In genomic region chr4:104941661-104942062, GRCh38 we compare ENCODE assay signal across 13 cellular contexts.
DNase-seq lines count a peak whose midpoint lies in the region; ATAC-seq and TF ChIP-seq lines count a peak whose summit lies in the region.
"Had no signal": no experiment of that assay in that cellular context is flagged by ENCODE, and none has a peak within 500 bp of the region (broad histone marks: within the 10 kb centered on the region; RNA-seq: fewer than 3 reads in every experiment).

No MANE protein-coding gene starts in this region.

- no peaks in the 10 kb centered on the region for H3K9me3 Mint-ChIP-seq in activated CD4-positive, alpha-beta T cell treated with anti-CD3 and anti-CD28 coated beads for 36 hours (ENCODE audit: low read depth)
- H3K9me3 Mint-ChIP-seq in stimulated activated naive B cell treated with anti-CD40 and anti-IgM and Interleukin-4, amounts not matched to agents 10 μg/mL and 1 μg/mL and 100 μg/mL, for 72 hours = no peaks in the 10 kb centered on the region

- peak; percentile 51 for ATAC-seq in activated CD4-positive, alpha-beta T cell treated with anti-CD3 and anti-CD28 coated beads for 36 hours
- ATAC-seq in HG02852 (IDR thresholded peaks at IDR 0.05; ENCODE audit: unreplicated experiment) (peak; percentile 54), PC-3 (peak; percentile 35; the same call in 1 of the 2 replicates)
- peak; percentile 25 to 29 for ATAC-seq in stimulated activated naive B cell treated with anti-CD40 and anti-IgM and Interleukin-4, amounts not matched to agents 10 μg/mL and 1 μg/mL and 100 μg/mL, for 72 hours (replicated peaks)

- no peaks in the 10 kb centered on the region for H3K4me1 ChIP-seq in PC-3 (ENCODE audit: insufficient read depth, low read length)
- H3K4me1 ChIP-seq in effector memory CD4-positive, alpha-beta T cell (ENCODE audit: control insufficient read depth, insufficient read depth, low read length, poor library complexity, severe bottlenecking) = no peaks in the 10 kb centered on the region

- no TSS peak for BruUV-seq in PC-3 (replicated peaks; lab: Mats Ljungman, UMichigan)

- H2AFZ ChIP-seq in PC-3 (ENCODE audit: low read length) = no peak overlapping the region

- no peaks in the 10 kb centered on the region for H3K36me3 ChIP-seq in PC-3 (ENCODE audit: low read depth, low read length)
- H3K36me3 ChIP-seq in effector memory CD4-positive, alpha-beta T cell (ENCODE audit: control insufficient read depth, insufficient read depth, low read length) = no peaks in the 10 kb centered on the region

- no peaks in the 10 kb centered on the region for H3K9me3 ChIP-seq in PC-3 (ENCODE audit: low read length)
- H3K9me3 ChIP-seq in effector memory CD4-positive, alpha-beta T cell (ENCODE audit: control insufficient read depth, low read length) = no peaks in the 10 kb centered on the region

- no peak for DNase-seq in activated CD4-positive, alpha-beta T cell treated with anti-CD3 and anti-CD28 coated beads for 36 hours
- no peak for DNase-seq in activated CD4-positive, alpha-beta T cell treated with anti-CD3 and anti-CD28 coated beads, Interleukin-2, amount 50 U/mL, for 1 hour
- peak; percentile 14 for DNase-seq in PC-3
- DNase-seq in stimulated activated naive B cell treated with anti-CD40 and anti-IgM and Interleukin-4, amounts not matched to agents 10 μg/mL and 1 μg/mL and 100 μg/mL, for 72 hours = no peak
- DNase-seq in activated gamma-delta T cell (lab: John Stamatoyannopoulos, UW) = no peak
- no peak for DNase-seq in NCI-H1930 (lab: John Stamatoyannopoulos, UW)
- DNase-seq in effector memory CD4-positive, alpha-beta T cell = no peak
- DNase-seq: activated CD4-positive, alpha-beta T cell treated with anti-CD3 and anti-CD28 coated beads, Interleukin-2, amount 50 U/mL, for 48 hours; effector CD8-positive, alpha-beta T cell; IMR-90; SHP77 treated with DMSO at 0.1 percent for 48 hours; stimulated activated CD8-positive, alpha-beta memory T cell treated with anti-CD3 and anti-CD28 coated beads, Interleukin-4, amount 100 ng/mL, for 48 hours had no signal

- H3K9me2 ChIP-seq in PC-3 (replicated peaks; ENCODE audit: low read length) = no peaks in the 10 kb centered on the region

- intact Hi-C loops in activated CD4-positive, alpha-beta T cell treated with anti-CD3 and anti-CD28 coated beads for 36 hours (cut with DNase I, micrococcal nuclease) = no loop called here
- intact Hi-C loops in PC-3 (cut with micrococcal nuclease) = no loop called here

- H3K4me3 ChIP-seq in PC-3 (ENCODE audit: low read length) = no peak overlapping the region
- H3K4me3 ChIP-seq in effector memory CD4-positive, alpha-beta T cell (ENCODE audit: insufficient read depth, low read depth, low read length, poor library complexity, severe bottlenecking) = no peak overlapping the region

- no peak overlapping the region for H3K27ac Mint-ChIP-seq in activated CD4-positive, alpha-beta T cell treated with anti-CD3 and anti-CD28 coated beads for 36 hours
- no peak overlapping the region for H3K27ac Mint-ChIP-seq in stimulated activated naive B cell treated with anti-CD40 and anti-IgM and Interleukin-4, amounts not matched to agents 10 μg/mL and 1 μg/mL and 100 μg/mL, for 72 hours

- no peak for TF ChIP-seq CTCF in PC-3 (conservative IDR thresholded peaks at IDR 0.05; ENCODE audit: low read depth, low read length)

- no peaks in the 10 kb centered on the region for H4K20me1 ChIP-seq in PC-3 (ENCODE audit: low read length)

- H3K79me2 ChIP-seq in PC-3 (ENCODE audit: low read length) = no peaks in the 10 kb centered on the region

- H3K27me3 ChIP-seq in PC-3 (ENCODE audit: low read length) = no peaks in the 10 kb centered on the region
- H3K27me3 ChIP-seq in effector memory CD4-positive, alpha-beta T cell (replicated peaks; ENCODE audit: control insufficient read depth, insufficient read depth, low read length, poor library complexity, severe bottlenecking) = no peaks in the 10 kb centered on the region

- H3K9ac ChIP-seq in PC-3 (ENCODE audit: low read length) = no peak overlapping the region

- no peaks in the 10 kb centered on the region for H3K36me3 Mint-ChIP-seq in activated CD4-positive, alpha-beta T cell treated with anti-CD3 and anti-CD28 coated beads for 36 hours (ENCODE audit: low read depth)
- H3K36me3 Mint-ChIP-seq in stimulated activated naive B cell treated with anti-CD40 and anti-IgM and Interleukin-4, amounts not matched to agents 10 μg/mL and 1 μg/mL and 100 μg/mL, for 72 hours = no peaks in the 10 kb centered on the region

- POLR2A ChIA-PET in activated CD4-positive, alpha-beta T cell treated with anti-CD3 and anti-CD28 coated beads for 36 hours (lab: Charles Lee) = interaction anchor here (0.6 kb wide), 1 partner anchor 364 kb away, joined by 3 read pairs; no protein-coding TSS in a partner anchor
- POLR2A ChIA-PET in PC-3 (lab: Charles Lee; ENCODE audit: unreplicated experiment) = no interaction called here

- H3K27me3 Mint-ChIP-seq in activated CD4-positive, alpha-beta T cell treated with anti-CD3 and anti-CD28 coated beads for 36 hours = no peaks in the 10 kb centered on the region
- H3K27me3 Mint-ChIP-seq in stimulated activated naive B cell treated with anti-CD40 and anti-IgM and Interleukin-4, amounts not matched to agents 10 μg/mL and 1 μg/mL and 100 μg/mL, for 72 hours = no peaks in the 10 kb centered on the region

- peaks cover 9% of the 10 kb centered on the region for H3K4me1 Mint-ChIP-seq in activated CD4-positive, alpha-beta T cell treated with anti-CD3 and anti-CD28 coated beads for 36 hours
- peaks cover 1 to 4% of the 10 kb centered on the region in 2 donors for H3K4me1 Mint-ChIP-seq in stimulated activated naive B cell treated with anti-CD40 and anti-IgM and Interleukin-4, amounts not matched to agents 10 μg/mL and 1 μg/mL and 100 μg/mL, for 72 hours

- CTCF ChIA-PET in activated CD4-positive, alpha-beta T cell treated with anti-CD3 and anti-CD28 coated beads for 36 hours (lab: Charles Lee) = no interaction called here
- CTCF ChIA-PET in PC-3 (lab: Charles Lee) = no interaction called here

- H3K4me2 ChIP-seq in PC-3 (ENCODE audit: low read length) = no peak overlapping the region

- H3F3A ChIP-seq in PC-3 (ENCODE audit: low read length, unreplicated experiment) = no peaks in the 10 kb centered on the region

- H3K4me3 Mint-ChIP-seq in activated CD4-positive, alpha-beta T cell treated with anti-CD3 and anti-CD28 coated beads for 36 hours = no peak overlapping the region
- no peak overlapping the region for H3K4me3 Mint-ChIP-seq in stimulated activated naive B cell treated with anti-CD40 and anti-IgM and Interleukin-4, amounts not matched to agents 10 μg/mL and 1 μg/mL and 100 μg/mL, for 72 hours

- no peak overlapping the region for H3K27ac ChIP-seq in PC-3 (ENCODE audit: low read length)
- no peak overlapping the region for H3K27ac ChIP-seq in effector memory CD4-positive, alpha-beta T cell (ENCODE audit: insufficient read depth, low read length, poor library complexity, severe bottlenecking)
